Comparison of ENCODE assay signal across 13 cellular contexts in the genomic region with DNA sequence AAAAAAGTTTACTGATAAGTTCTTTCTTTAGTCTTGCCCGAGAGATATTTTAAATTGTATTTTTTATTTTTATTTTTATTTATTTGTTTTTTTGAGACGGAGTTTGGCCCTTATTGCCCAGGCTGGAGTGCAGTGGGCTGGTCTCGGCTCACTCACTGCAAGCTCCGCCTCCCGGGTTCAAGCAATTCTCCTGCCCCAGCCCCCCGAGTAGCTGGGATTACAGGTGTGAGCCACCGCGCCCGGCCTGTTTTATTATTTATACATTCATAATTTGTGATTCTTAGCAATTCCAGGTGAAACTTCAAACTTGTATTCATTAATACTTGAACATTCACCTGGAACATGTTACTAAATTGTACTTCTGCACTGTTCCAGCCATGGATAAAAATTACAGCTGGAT. TPM values are rescaled to one million over a fixed set of nuclear protein-coding genes. Genes with fewer than 3 reads are reported as not detected.
DNase-seq lines count a peak whose midpoint lies in the region; ATAC-seq and TF ChIP-seq lines count a peak whose summit lies in the region.
"Had no signal": no experiment of that assay in that cellular context is flagged by ENCODE, and none has a peak within 500 bp of the region (broad histone marks: within the 10 kb centered on the region; RNA-seq: fewer than 3 reads in every experiment).

No MANE protein-coding gene starts in this region.

- peak overlapping the region; percentile 3 for H3K9ac ChIP-seq in SK-N-MC (ENCODE audit: insufficient read length)

- peak overlapping the region; percentile 3; the same call in 1 of the 2 replicates for H3K4me3 ChIP-seq in SK-N-MC

- peaks cover 35% of the 10 kb centered on the region for H3K36me3 Mint-ChIP-seq in activated CD4-positive, alpha-beta T cell treated with anti-CD3 and anti-CD28 coated beads, Interleukin-2, amount 10 ng/mL, durations not matched to agents 7 days and 5 days (ENCODE audit: low read depth)
- H3K36me3 Mint-ChIP-seq in glutamatergic neuron (ENCODE audit: unreplicated experiment) = no peaks in the 10 kb centered on the region
- peaks cover 87% of the 10 kb centered on the region for H3K36me3 Mint-ChIP-seq in stimulated activated effector memory CD8-positive, alpha-beta T cell treated with anti-CD3 and anti-CD28 coated beads, Interleukin-12 subunit alpha, Interleukin-12 subunit beta, amount 100 ng/mL, for 72 hours

- no peak for DNase-seq in activated CD4-positive, alpha-beta T cell treated with anti-CD3 and anti-CD28 coated beads, Interleukin-2, amount 10 ng/mL, durations not matched to agents 7 days and 5 days
- DNase-seq in activated CD4-positive, alpha-beta T cell treated with anti-CD3 and anti-CD28 coated beads for 1 hour = no peak
- DNase-seq in SK-N-MC (ENCODE audit: low read depth, low spot score) (no peak), glutamatergic neuron (no peak), putamen (ENCODE audit: low spot score) (no peak)
- DNase-seq in stimulated activated effector memory CD8-positive, alpha-beta T cell treated with anti-CD3 and anti-CD28 coated beads, Interleukin-12 subunit alpha, Interleukin-12 subunit beta, amount 100 ng/mL, for 72 hours (ENCODE audit: low spot score in 2 of 2) = no peak
- DNase-seq: activated effector memory CD4-positive, alpha-beta T cell treated with Interleukin-2 at 50 U/mL for 16 hours; GF-D8; hypothalamus; NCI-H1105 treated with DMSO at 0.1 percent for 48 hours had no signal

- H3K9me3 Mint-ChIP-seq in activated CD4-positive, alpha-beta T cell treated with anti-CD3 and anti-CD28 coated beads, Interleukin-2, amount 10 ng/mL, durations not matched to agents 7 days and 5 days = no peaks in the 10 kb centered on the region
- H3K9me3 Mint-ChIP-seq in glutamatergic neuron (ENCODE audit: unreplicated experiment) = peaks cover 13% of the 10 kb centered on the region
- no peaks in the 10 kb centered on the region for H3K9me3 Mint-ChIP-seq in stimulated activated effector memory CD8-positive, alpha-beta T cell treated with anti-CD3 and anti-CD28 coated beads, Interleukin-12 subunit alpha, Interleukin-12 subunit beta, amount 100 ng/mL, for 72 hours

- CTCF ChIA-PET in activated CD4-positive, alpha-beta T cell treated with anti-CD3 and anti-CD28 coated beads, Interleukin-2, amount 10 ng/mL, durations not matched to agents 7 days and 5 days (lab: Charles Lee) = interaction anchor here (0.7 to 2.7 kb wide), 4 partner anchors 9 to 437 kb away, joined by 3 to 12 read pairs (median 6); no protein-coding TSS in a partner anchor

- peaks cover 3% of the 10 kb centered on the region for H3K27me3 Mint-ChIP-seq in activated CD4-positive, alpha-beta T cell treated with anti-CD3 and anti-CD28 coated beads, Interleukin-2, amount 10 ng/mL, durations not matched to agents 7 days and 5 days
- H3K27me3 Mint-ChIP-seq in glutamatergic neuron (ENCODE audit: unreplicated experiment) = peaks cover 16% of the 10 kb centered on the region

- peak overlapping the region; percentile 87 for H3K4me3 Mint-ChIP-seq in activated CD4-positive, alpha-beta T cell treated with anti-CD3 and anti-CD28 coated beads, Interleukin-2, amount 10 ng/mL, durations not matched to agents 7 days and 5 days
- H3K4me3 Mint-ChIP-seq in glutamatergic neuron (ENCODE audit: unreplicated experiment) = peak overlapping the region; percentile 91
- H3K4me3 Mint-ChIP-seq in stimulated activated effector memory CD8-positive, alpha-beta T cell treated with anti-CD3 and anti-CD28 coated beads, Interleukin-12 subunit alpha, Interleukin-12 subunit beta, amount 100 ng/mL, for 72 hours = peak overlapping the region; percentile 94

- peak overlapping the region; percentile 96 for H3K27ac Mint-ChIP-seq in activated CD4-positive, alpha-beta T cell treated with anti-CD3 and anti-CD28 coated beads, Interleukin-2, amount 10 ng/mL, durations not matched to agents 7 days and 5 days
- no peak overlapping the region for H3K27ac Mint-ChIP-seq in glutamatergic neuron (ENCODE audit: unreplicated experiment)
- peak overlapping the region; percentile 100 for H3K27ac Mint-ChIP-seq in stimulated activated effector memory CD8-positive, alpha-beta T cell treated with anti-CD3 and anti-CD28 coated beads, Interleukin-12 subunit alpha, Interleukin-12 subunit beta, amount 100 ng/mL, for 72 hours

- no peak for TF ChIP-seq CTCF in glutamatergic neuron (IDR thresholded peaks at IDR 0.05; ENCODE audit: partially characterized antibody, unreplicated experiment)

- no peak for ATAC-seq in stimulated activated effector memory CD8-positive, alpha-beta T cell treated with anti-CD3 and anti-CD28 coated beads, Interleukin-12 subunit alpha, Interleukin-12 subunit beta, amount 100 ng/mL, for 72 hours
- ATAC-seq in HG03108 (IDR thresholded peaks at IDR 0.05; ENCODE audit: unreplicated experiment) (no peak), GM19467 (IDR thresholded peaks at IDR 0.05; ENCODE audit: unreplicated experiment) (no peak)
- ATAC-seq: HCT116 had no signal

- peaks cover 13% of the 10 kb centered on the region for H3K36me3 ChIP-seq in SK-N-MC (ENCODE audit: insufficient read depth, low read length)

- H3K9me3 ChIP-seq in SK-N-MC (ENCODE audit: low read depth, low read length) = no peaks in the 10 kb centered on the region

- POLR2A ChIA-PET in activated CD4-positive, alpha-beta T cell treated with anti-CD3 and anti-CD28 coated beads, Interleukin-2, amount 10 ng/mL, durations not matched to agents 7 days and 5 days (lab: Charles Lee) = interaction anchor here (0.6 to 0.9 kb wide), 3 partner anchors 52 to 100 kb away, joined by 3 to 10 read pairs (median 6); a partner anchor contains a TSS

- peaks cover 52% of the 10 kb centered on the region for H3K4me1 Mint-ChIP-seq in activated CD4-positive, alpha-beta T cell treated with anti-CD3 and anti-CD28 coated beads, Interleukin-2, amount 10 ng/mL, durations not matched to agents 7 days and 5 days
- H3K4me1 Mint-ChIP-seq in glutamatergic neuron (ENCODE audit: low read depth, unreplicated experiment) = peaks cover 5% of the 10 kb centered on the region
- peaks cover 40% of the 10 kb centered on the region for H3K4me1 Mint-ChIP-seq in stimulated activated effector memory CD8-positive, alpha-beta T cell treated with anti-CD3 and anti-CD28 coated beads, Interleukin-12 subunit alpha, Interleukin-12 subunit beta, amount 100 ng/mL, for 72 hours

- no peak overlapping the region for H3K27ac ChIP-seq in SK-N-MC

RNA-seq across cellular contexts. Expression of a gene that starts 2.9 kb away (rescaled TPM):
- total RNA-seq in activated CD4-positive, alpha-beta T cell treated with anti-CD3 and anti-CD28 coated beads, Interleukin-2, amount 10 ng/mL, durations not matched to agents 7 days and 5 days = 100 to 1,000 TPM in 1 of 2 experiments, 10 to 100 TPM in 1; 92.5 to 118 TPM
- 108 TPM for total RNA-seq in glutamatergic neuron (ENCODE audit: unreplicated experiment)
